Comparison of ENCODE assay signal across 8 cellular contexts in the genomic region with DNA sequence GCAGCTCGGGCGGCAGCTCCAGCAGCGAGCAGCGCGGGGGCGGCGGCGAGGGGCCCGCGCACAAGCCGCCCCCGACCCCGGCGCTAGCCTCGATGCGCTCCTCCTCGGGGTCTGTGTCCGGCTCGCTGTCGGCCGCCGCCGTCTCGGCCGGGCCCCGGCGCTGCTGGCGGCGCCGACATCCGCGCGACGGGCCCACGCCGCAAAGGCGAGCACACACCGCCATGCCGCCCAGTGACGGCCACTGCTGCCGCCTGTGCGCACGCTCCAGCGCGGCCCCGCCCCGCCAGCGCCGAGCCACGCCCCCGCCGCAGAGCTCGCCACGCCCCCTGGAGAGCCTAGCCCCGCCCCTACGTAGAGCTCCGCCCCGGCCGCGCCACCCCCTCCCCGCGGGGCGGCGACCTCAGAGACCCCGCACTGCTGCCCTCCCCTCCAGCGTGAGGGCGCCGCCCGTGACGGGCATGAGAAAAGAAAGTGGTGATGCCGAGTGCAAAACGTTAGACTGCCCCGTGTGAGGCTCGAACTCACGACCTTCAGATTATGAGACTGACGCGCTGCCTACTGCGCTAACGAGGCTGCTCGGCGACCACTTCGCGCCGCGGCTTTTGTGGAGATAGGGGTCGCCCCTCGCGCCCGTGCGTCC. TPM values are rescaled to one million over a fixed set of nuclear protein-coding genes. Genes with fewer than 3 reads are reported as not detected.
DNase-seq lines count a peak whose midpoint lies in the region; ATAC-seq and TF ChIP-seq lines count a peak whose summit lies in the region.

TSS of gene FBXO31 (minus strand) at position 255 of the 640 bp plus-strand sequence. CDS start at position 223, 32 bp downstream.

- H2AFZ ChIP-seq in neural progenitor cell (replicated peaks) = peak within 1 kb of the TSS; percentile 71

- peak within 1 kb of the TSS; percentile 90 for H3K4me3 Mint-ChIP-seq in neural progenitor cell

- no peaks in the 10 kb centered on the region for H3K27me3 ChIP-seq in neural progenitor cell

- peak within 1 kb of the TSS; percentile 29 for H3K9ac ChIP-seq in neural progenitor cell

- H3K4me1 ChIP-seq in neural progenitor cell = peaks cover 11% of the 10 kb centered on the region

- H4K20me1 ChIP-seq in neural progenitor cell (ENCODE audit: low read depth) = peaks cover 18% of the 10 kb centered on the region

- H3F3A ChIP-seq in neural progenitor cell (ENCODE audit: low read depth) = peaks cover 32% of the 10 kb centered on the region

- H3K36me3 ChIP-seq in neural progenitor cell = no peaks in the 10 kb centered on the region

- DNase-seq in DMS79 (lab: John Stamatoyannopoulos, UW) (peak; percentile 37), KG1 (lab: John Stamatoyannopoulos, UW) (peak; percentile 52), SHP77 (lab: John Stamatoyannopoulos, UW) (peak; percentile 93 to 94), activated gamma-delta T cell (lab: John Stamatoyannopoulos, UW) (peak; percentile 88), foreskin fibroblast (peak; percentile 82 to 96), neural progenitor cell (ENCODE audit: low spot score) (peak; percentile 94), stromal cell of bone marrow (ENCODE audit: low read depth) (peak; percentile 68)

- TF ChIP-seq CTCF in foreskin fibroblast (IDR thresholded peaks at IDR 0.05; ENCODE audit: low read depth, low read length) = no peak
- TF ChIP-seq CTCF in neural progenitor cell (IDR thresholded peaks at IDR 0.05) = no peak

- peak within 1 kb of the TSS; percentile 71 to 72 for H3K4me3 ChIP-seq in foreskin fibroblast (ENCODE audit: low read depth in 1 of 2, low read length in 2 of 2)
- H3K4me3 ChIP-seq in neural progenitor cell = peak within 1 kb of the TSS; percentile 85

- H3K27me3 Mint-ChIP-seq in neural progenitor cell (ENCODE audit: insufficient read depth, low read depth) = peaks cover 10% of the 10 kb centered on the region

- H3K27ac Mint-ChIP-seq in neural progenitor cell = peak within 1 kb of the TSS; percentile 97

- peaks cover 40% of the 10 kb centered on the region for H3K79me2 ChIP-seq in neural progenitor cell (ENCODE audit: low read depth)

- ATAC-seq in GM21717 (IDR thresholded peaks at IDR 0.05; ENCODE audit: unreplicated experiment) = peak; percentile 42

- H3K4me2 ChIP-seq in neural progenitor cell = peak within 1 kb of the TSS; percentile 96

- no peaks in the 10 kb centered on the region for H3K9me3 ChIP-seq in neural progenitor cell (ENCODE audit: low read depth)

- H3K36me3 Mint-ChIP-seq in neural progenitor cell = peaks cover 5% of the 10 kb centered on the region

- H3K27ac ChIP-seq in neural progenitor cell = peak within 1 kb of the TSS; percentile 92

- H3K4me1 Mint-ChIP-seq in neural progenitor cell = peaks cover 48% of the 10 kb centered on the region

- H3K9me3 Mint-ChIP-seq in neural progenitor cell = peaks cover 2% of the 10 kb centered on the region

RNA-seq across cellular contexts. Expression of gene FBXO31, which starts in this region (rescaled TPM):
- total RNA-seq in neural progenitor cell (ENCODE audit: low replicate concordance) = 5.8 and 19.8 TPM in 2 replicates

Comparison
In these comparisons a context has a peak if more than half of its experiments do, and no peak if none do; other contexts are left out.
1. Peak in every context shown above with its lines: DNase-seq, ATAC-seq, H3K4me3 ChIP-seq and H3K27ac ChIP-seq.
2. DNase-seq: peak in every context shown above with its lines; median percentile 94 in neural progenitor cell; 94 in SHP77; 89 in foreskin fibroblast; 88 in activated gamma-delta T cell; 68 in stromal cell of bone marrow; 52 in KG1; 37 in DMS79.